In genomic region chr4:16016536-16016935, GRCh38 we compare ENCODE assay signal across 32 cellular contexts. TPM values are rescaled to one million over a fixed set of nuclear protein-coding genes. Genes with fewer than 3 reads are reported as not detected.
"Had no signal": no experiment of that assay in that cellular context is flagged by ENCODE, and none has a peak within 500 bp of the region (broad histone marks: within the 10 kb centered on the region; RNA-seq: fewer than 3 reads in every experiment).

No MANE protein-coding gene starts in this region.

- H3K9me3 Mint-ChIP-seq: dendritic cell treated with granulocyte-macrophage colony-stimulating factor and Interleukin-4, amounts not matched to agents 40 ng/mL and 50 ng/mL, for 4 days; effector memory CD8-positive, alpha-beta T cell had no signal

- H3K4me1 Mint-ChIP-seq: endodermal cell had no signal

- H3K4me3 Mint-ChIP-seq: dendritic cell treated with granulocyte-macrophage colony-stimulating factor and Interleukin-4, amounts not matched to agents 40 ng/mL and 50 ng/mL, for 4 days; effector memory CD8-positive, alpha-beta T cell; endodermal cell had no signal

- H3K36me3 ChIP-seq: colonic mucosa, esophagus muscularis mucosa, esophagus squamous epithelium, gastrocnemius medialis, gastroesophageal sphincter had no signal

- H3K27me3 ChIP-seq: colonic mucosa, dorsolateral prefrontal cortex, esophagus muscularis mucosa, gastrocnemius medialis, heart left ventricle, heart right ventricle, hepatocyte had no signal

- H3K27ac ChIP-seq: colonic mucosa, coronary artery, dorsolateral prefrontal cortex, epithelial cell of prostate, esophagus muscularis mucosa, esophagus squamous epithelium, foreskin keratinocyte, gastrocnemius medialis, gastroesophageal sphincter, heart left ventricle, heart right ventricle, hepatocyte had no signal

- ATAC-seq: effector memory CD8-positive, alpha-beta T cell; esophagus mucosa; foreskin keratinocyte; gastrocnemius medialis; gastroesophageal sphincter; heart left ventricle; heart right ventricle had no signal

- H3K4me1 ChIP-seq: colonic mucosa, esophagus squamous epithelium, foreskin keratinocyte, gastroesophageal sphincter had no signal

- H3K27me3 Mint-ChIP-seq: dendritic cell treated with granulocyte-macrophage colony-stimulating factor and Interleukin-4, amounts not matched to agents 40 ng/mL and 50 ng/mL, for 4 days had no signal

- H3K9me3 ChIP-seq: colonic mucosa, esophagus muscularis mucosa, esophagus squamous epithelium, gastrocnemius medialis, gastroesophageal sphincter, heart left ventricle, heart right ventricle had no signal

- H3K4me3 ChIP-seq: colonic mucosa, coronary artery, dorsolateral prefrontal cortex, esophagus muscularis mucosa, esophagus squamous epithelium, gastrocnemius medialis, gastroesophageal sphincter, heart left ventricle, heart right ventricle, hepatocyte had no signal

- DNase-seq: colonic mucosa; cortex of kidney; dermis blood vessel endothelial cell; dorsolateral prefrontal cortex; effector CD4-positive, alpha-beta T cell; effector CD8-positive, alpha-beta T cell; effector memory CD4-positive, alpha-beta T cell; effector memory CD8-positive, alpha-beta T cell; endodermal cell; erythroblast; esophagus squamous epithelium; foreskin fibroblast; foreskin keratinocyte; gastrocnemius medialis; glutamatergic neuron; head of caudate nucleus; heart left ventricle; heart right ventricle had no signal

- H3K27ac Mint-ChIP-seq: dendritic cell treated with granulocyte-macrophage colony-stimulating factor and Interleukin-4, amounts not matched to agents 40 ng/mL and 50 ng/mL, for 4 days; effector memory CD8-positive, alpha-beta T cell; endodermal cell had no signal

RNA-seq across cellular contexts. Expression of gene FGFBP2, which starts 53.6 kb away (rescaled TPM):
- total RNA-seq: dermis blood vessel endothelial cell, dermis microvascular lymphatic vessel endothelial cell, endodermal cell, endothelial cell of umbilical vein, epithelial cell of proximal tubule, esophagus mucosa, esophagus squamous epithelium, fibroblast of lung, fibroblast of villous mesenchyme, foreskin keratinocyte, frontal cortex, glomerular endothelial cell had no signal
- polyA plus RNA-seq: endothelial cell of umbilical vein, foreskin keratinocyte had no signal
